ENCODE assay signal across 40 cellular contexts in the genomic region with DNA sequence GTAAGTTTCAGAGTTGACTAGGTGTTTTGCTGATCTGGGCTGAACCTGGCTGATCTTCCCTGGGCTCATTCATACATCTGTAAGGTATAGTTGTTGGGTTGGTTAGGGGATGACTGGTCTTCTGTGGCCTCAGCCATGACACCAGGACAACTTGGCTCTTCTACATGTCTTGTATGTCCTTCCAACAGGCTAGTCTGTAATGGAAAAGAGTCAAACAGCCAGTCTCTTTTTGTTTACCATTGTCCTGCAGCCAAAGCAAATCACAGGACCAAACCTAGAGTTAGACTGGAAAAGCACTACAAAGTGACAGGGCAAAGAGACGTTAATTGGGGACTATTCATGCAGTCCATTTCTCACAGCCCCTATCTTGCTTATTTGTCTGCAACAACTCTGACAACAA. TPM values are rescaled to one million over a fixed set of nuclear protein-coding genes. Genes with fewer than 3 reads are reported as not detected.
"Had no signal": no experiment of that assay in that cellular context is flagged by ENCODE, and none has a peak within 500 bp of the region (broad histone marks: within the 10 kb centered on the region; RNA-seq: fewer than 3 reads in every experiment).

No MANE protein-coding gene starts in this region.

- H3K9me3 ChIP-seq: adrenal gland, body of pancreas had no signal

- H3K4me3 ChIP-seq: adrenal gland, body of pancreas, breast epithelium had no signal

- H3K36me3 Mint-ChIP-seq: activated CD4-positive, alpha-beta memory T cell treated with anti-CD3 and anti-CD28 coated beads for 36 hours; activated naive CD8-positive, alpha-beta T cell treated with anti-CD3 and anti-CD28 coated beads for 36 hours had no signal

- H3K27ac Mint-ChIP-seq: activated B cell treated with CpG ODN at 0.5 μM for 24 hours; activated CD4-positive, alpha-beta memory T cell treated with anti-CD3 and anti-CD28 coated beads for 36 hours; activated CD4-positive, alpha-beta T cell treated with anti-CD3 and anti-CD28 coated beads, Interleukin-2, amount 10 ng/mL, durations not matched to agents 24 days and 14 days; activated CD8-positive, alpha-beta T cell treated with anti-CD3 and anti-CD28 coated beads for 36 hours; activated naive CD4-positive, alpha-beta T cell treated with anti-CD3 and anti-CD28 coated beads for 36 hours; activated naive CD8-positive, alpha-beta T cell treated with anti-CD3 and anti-CD28 coated beads for 36 hours; activated T-cell treated with anti-CD3 and anti-CD28 coated beads, Interleukin-2, amount 50 U/mL, for 72 hours; activated T-helper 1 cell treated with anti-CD3 and anti-CD28 coated beads, Interleukin-12 subunit alpha, Interleukin-12 subunit beta, Interleukin-2, Interleukin-4 antibody, amounts not matched to agents 30 ng/mL and 10 ng/mL and 1 ng/mL, durations not matched to agents 14 hours and 24 hours and 36 hours; activated T-helper 17 cell treated with anti-CD3 and anti-CD28 coated beads, Interleukin-2, amount 50 U/mL, for 72 hours; T-helper 1 cell treated with Interleukin-12 subunit alpha and Interleukin-12 subunit beta and Interleukin-4 antibody, amounts not matched to agents 30 μg/mL and 1 μg/mL, for 36 hours; T-helper 2 cell treated with Interferon-gamma antibody and Interleukin-4, amounts not matched to agents 5 μg/mL and 100 μg/mL, for 36 hours had no signal

- DNase-seq: activated B cell treated with CpG ODN at 0.5 μM for 24 hours; activated CD4-positive, alpha-beta memory T cell treated with anti-CD3 and anti-CD28 coated beads for 36 hours; activated CD4-positive, alpha-beta T cell treated with anti-CD3 and anti-CD28 coated beads for 4 hours; activated CD4-positive, alpha-beta T cell treated with anti-CD3 and anti-CD28 coated beads, Interleukin-2, amount 10 ng/mL, durations not matched to agents 24 days and 14 days; activated CD4-positive, alpha-beta T cell treated with anti-CD3 and anti-CD28 coated beads, Interleukin-2, amount 50 U/mL, for 1 hour; activated CD4-positive, alpha-beta T cell treated with anti-CD3 and anti-CD28 coated beads, Interleukin-2, amount 50 U/mL, for 4 hours; activated CD4-positive, CD25-positive, alpha-beta regulatory T cell treated with anti-CD3 and anti-CD28 coated beads, Interleukin-2, amount 50 U/mL, for 72 hours; activated CD8-positive, alpha-beta memory T cell treated with anti-CD3 and anti-CD28 coated beads, Interleukin-2, amount 50 U/mL, for 4 hours; activated CD8-positive, alpha-beta T cell treated with anti-CD3 and anti-CD28 coated beads for 36 hours; activated effector memory CD4-positive, alpha-beta T cell treated with anti-CD3 and anti-CD28 coated beads, Interleukin-2, amount 50 U/mL, for 16 hours; activated gamma-delta T cell treated with Interleukin-2 at 50 U/mL for 16 hours; activated naive CD4-positive, alpha-beta T cell; activated naive CD4-positive, alpha-beta T cell treated with anti-CD3 and anti-CD28 coated beads for 36 hours; activated naive CD4-positive, alpha-beta T cell treated with anti-CD3 and anti-CD28 coated beads, Interleukin-2, amount 50 U/mL, for 16 hours; activated naive CD8-positive, alpha-beta T cell treated with anti-CD3 and anti-CD28 coated beads for 36 hours; activated T-cell treated with anti-CD3 and anti-CD28 coated beads for 4 hours; activated T-cell treated with anti-CD3 and anti-CD28 coated beads, Interleukin-2, amount 50 U/mL, for 1 hour; activated T-cell treated with anti-CD3 and anti-CD28 coated beads, Interleukin-2, amount 50 U/mL, for 4 hours; activated T-cell treated with anti-CD3 and anti-CD28 coated beads, Interleukin-2, amount 50 U/mL, for 72 hours; adrenal gland; amniotic stem cell; aorta; body of pancreas; brain microvascular endothelial cell; caudate nucleus; SW 1271; T-helper 1 cell; T-helper 2 cell; T-helper 9 cell had no signal

- H3K9me3 Mint-ChIP-seq: activated CD4-positive, alpha-beta T cell treated with anti-CD3 and anti-CD28 coated beads, Interleukin-2, amount 10 ng/mL, durations not matched to agents 24 days and 14 days; activated naive CD4-positive, alpha-beta T cell treated with anti-CD3 and anti-CD28 coated beads, Interleukin-2, amount 50 U/mL, for 72 hours; activated T-cell treated with anti-CD3 and anti-CD28 coated beads, Interleukin-2, amount 50 U/mL, for 4 hours; activated T-helper 17 cell treated with anti-CD3 and anti-CD28 coated beads, Interleukin-2, amount 50 U/mL, for 72 hours; central memory CD8-positive, alpha-beta T cell had no signal

- H3K4me3 Mint-ChIP-seq: activated B cell treated with CpG ODN at 0.5 μM for 24 hours; activated CD4-positive, alpha-beta memory T cell treated with anti-CD3 and anti-CD28 coated beads for 36 hours; activated CD4-positive, alpha-beta T cell treated with anti-CD3 and anti-CD28 coated beads, Interleukin-2, amount 10 ng/mL, durations not matched to agents 24 days and 14 days; activated CD8-positive, alpha-beta T cell treated with anti-CD3 and anti-CD28 coated beads for 36 hours; activated naive CD4-positive, alpha-beta T cell treated with anti-CD3 and anti-CD28 coated beads for 36 hours; activated naive CD8-positive, alpha-beta T cell treated with anti-CD3 and anti-CD28 coated beads for 36 hours; activated T-cell treated with anti-CD3 and anti-CD28 coated beads, Interleukin-2, amount 50 U/mL, for 4 hours; activated T-cell treated with anti-CD3 and anti-CD28 coated beads, Interleukin-2, amount 50 U/mL, for 72 hours; activated T-helper 1 cell treated with anti-CD3 and anti-CD28 coated beads, Interleukin-12 subunit alpha, Interleukin-12 subunit beta, Interleukin-2, Interleukin-4 antibody, amounts not matched to agents 30 ng/mL and 10 ng/mL and 1 ng/mL, durations not matched to agents 14 hours and 24 hours and 36 hours; activated T-helper 17 cell treated with anti-CD3 and anti-CD28 coated beads, Interleukin-2, amount 50 U/mL, for 72 hours; central memory CD8-positive, alpha-beta T cell; T-helper 1 cell treated with Interleukin-12 subunit alpha and Interleukin-12 subunit beta and Interleukin-4 antibody, amounts not matched to agents 30 μg/mL and 1 μg/mL, for 36 hours; T-helper 2 cell treated with Interferon-gamma antibody and Interleukin-4, amounts not matched to agents 5 μg/mL and 100 μg/mL, for 36 hours had no signal

- H3K27ac ChIP-seq: adrenal gland, body of pancreas, brain microvascular endothelial cell, breast epithelium, VCaP had no signal

- H3K4me1 Mint-ChIP-seq: activated B cell treated with CpG ODN at 0.5 μM for 24 hours; activated CD4-positive, alpha-beta T cell treated with anti-CD3 and anti-CD28 coated beads, Interleukin-2, amount 10 ng/mL, durations not matched to agents 24 days and 14 days; activated naive CD8-positive, alpha-beta T cell treated with anti-CD3 and anti-CD28 coated beads for 36 hours; activated T-helper 17 cell treated with anti-CD3 and anti-CD28 coated beads, Interleukin-2, amount 50 U/mL, for 72 hours; central memory CD8-positive, alpha-beta T cell had no signal

- H3K27me3 ChIP-seq: adrenal gland, body of pancreas, brain microvascular endothelial cell, breast epithelium had no signal

- H3K4me1 ChIP-seq: adrenal gland, body of pancreas, breast epithelium had no signal

- ATAC-seq: activated CD8-positive, alpha-beta T cell treated with anti-CD3 and anti-CD28 coated beads for 36 hours; activated naive CD4-positive, alpha-beta T cell treated with anti-CD3 and anti-CD28 coated beads, Interleukin-2, amount 50 U/mL, for 72 hours; activated T-cell treated with anti-CD3 and anti-CD28 coated beads, Interleukin-2, amount 50 U/mL, for 4 hours; activated T-cell treated with anti-CD3 and anti-CD28 coated beads, Interleukin-2, amount 50 U/mL, for 72 hours; activated T-helper 17 cell treated with anti-CD3 and anti-CD28 coated beads, Interleukin-2, amount 50 U/mL, for 72 hours; body of pancreas had no signal

- FAIRE-seq: astrocyte, TTC549 had no signal

- H3K36me3 ChIP-seq: brain microvascular endothelial cell, breast epithelium had no signal

- H3K27me3 Mint-ChIP-seq: activated CD8-positive, alpha-beta T cell treated with anti-CD3 and anti-CD28 coated beads for 36 hours had no signal

RNA-seq across cellular contexts. Expression of a gene that starts 17.8 kb away (rescaled TPM):
- total RNA-seq: activated B cell treated with CpG ODN at 0.5 μM for 24 hours; activated CD8-positive, alpha-beta memory T cell treated with anti-CD3 and anti-CD28 coated beads for 36 hours; activated CD8-positive, alpha-beta T cell treated with anti-CD3 and anti-CD28 coated beads for 36 hours; activated T-cell treated with anti-CD3 and anti-CD28 coated beads, Interleukin-2, amount 50 U/mL, for 72 hours; activated T-helper 1 cell treated with anti-CD3 and anti-CD28 coated beads, Interleukin-12 subunit alpha, Interleukin-12 subunit beta, Interleukin-2, Interleukin-4 antibody, amounts not matched to agents 30 ng/mL and 10 ng/mL and 1 ng/mL, durations not matched to agents 14 hours and 24 hours and 36 hours; activated T-helper 17 cell treated with anti-CD3 and anti-CD28 coated beads, Interleukin-2, amount 50 U/mL, for 72 hours had no signal

RNA-seq across cellular contexts. Expression of a gene that starts 34.4 kb away (rescaled TPM):
- total RNA-seq: activated B cell treated with CpG ODN at 0.5 μM for 24 hours; activated CD8-positive, alpha-beta memory T cell treated with anti-CD3 and anti-CD28 coated beads for 36 hours had no signal
